Comparison of ENCODE assay signal across 34 cellular contexts in genomic region chr7:106517508-106517907, GRCh38.
DNase-seq lines count a peak whose midpoint lies in the region; ATAC-seq, FAIRE-seq and TF ChIP-seq lines count a peak whose summit lies in the region.
"Had no signal": no experiment of that assay in that cellular context is flagged by ENCODE, and none has a peak within 500 bp of the region (broad histone marks: within the 10 kb centered on the region; RNA-seq: fewer than 3 reads in every experiment).

No MANE protein-coding gene starts in this region.

- H3K4me3 ChIP-seq in K562 (no peak overlapping the region), H1 (ENCODE audit: extremely low read depth in 1 of 4, insufficient read depth in 2 of 4, low read depth in 3 of 4, low read length in 4 of 4) (no peak overlapping the region), endodermal cell (ENCODE audit: low read length) (peak overlapping the region; percentile 30), osteoblast (ENCODE audit: insufficient read depth, low read length) (no peak overlapping the region)
- no peak overlapping the region for H3K4me3 ChIP-seq in CD4-positive, alpha-beta memory T cell (ENCODE audit: low read length in 2 of 2)
- H3K4me3 ChIP-seq: A549; BLaER1; BLaER1 treated with 17β-estradiol and CSF1 and Interleukin-3, amounts not matched to agents 10 nM and 100 nM had no signal

- DNase-seq in K562 (ENCODE audit: extremely low read depth in 1 of 4, low spot score in 3 of 4) (no peak), H1 (ENCODE audit: low read depth in 1 of 2, low spot score in 2 of 2) (no peak), endodermal cell (no peak), osteoblast (ENCODE audit: insufficient read length, low spot score, missing footprints) (no peak), NCI-H82 treated with DMSO at 0.1 percent for 48 hours (lab: John Stamatoyannopoulos, UW; ENCODE audit: unreplicated experiment) (no peak)
- no peak for DNase-seq in CD4-positive, alpha-beta memory T cell
- DNase-seq: 8988T; ACHN; AML-193; BE2C; C1 segment of cervical spinal cord; Caco-2; Calu3; CD4-positive, alpha-beta T cell; CD4-positive, CD25-positive, alpha-beta regulatory T cell; CD8-positive, alpha-beta memory T cell; CD8-positive, alpha-beta T cell; COR-L47; DMS 273 treated with DMSO at 0.1 percent for 48 hours; DMS153; DMS53; DMS79; DMS79 treated with DMSO at 0.1 percent for 48 hours; DND-41; EL had no signal

- H3K27ac ChIP-seq in K562 (ENCODE audit: extremely low read depth, low read depth, low read length) (no peak overlapping the region), H1 (ENCODE audit: low read depth, low read length) (no peak overlapping the region), endodermal cell (ENCODE audit: low read depth, low read length) (no peak overlapping the region), osteoblast (ENCODE audit: low read depth, low read length) (no peak overlapping the region)
- H3K27ac ChIP-seq in CD4-positive, alpha-beta memory T cell (ENCODE audit: low read depth, low read length) = no peak overlapping the region
- H3K27ac ChIP-seq: 22Rv1; A549; BLaER1; BLaER1 treated with 17β-estradiol and CSF1 and Interleukin-3, amounts not matched to agents 10 nM and 100 nM; C4-2B had no signal

- H3K4me1 ChIP-seq in K562 (replicated peaks in 1 of 2; ENCODE audit: control insufficient read depth in 2 of 2, insufficient read depth in 2 of 2, low read length in 2 of 2) (no peaks in the 10 kb centered on the region), H1 (replicated peaks in 1 of 4; ENCODE audit: control insufficient read depth in 3 of 4, insufficient read depth in 4 of 4, low read length in 3 of 4) (peaks cover 0 to 4% (median 0%) of the 10 kb centered on the region in 4 experiments; a peak in 1 of 7 replicates), endodermal cell (ENCODE audit: control insufficient read depth, insufficient read depth, low read length) (no peaks in the 10 kb centered on the region), osteoblast (ENCODE audit: insufficient read depth, low read length) (no peaks in the 10 kb centered on the region)
- no peaks in the 10 kb centered on the region for H3K4me1 ChIP-seq in CD4-positive, alpha-beta memory T cell (ENCODE audit: insufficient read depth, low read length)
- H3K4me1 ChIP-seq: A549, BE2C, BLaER1, Caco-2 had no signal

- no peak overlapping the region for H3K14ac ChIP-seq in H1 (ENCODE audit: insufficient read length)

- no peak overlapping the region for H3K56ac ChIP-seq in H1 (replicated peaks; ENCODE audit: insufficient read length, low read depth, low read length)

- no peaks in the 10 kb centered on the region for H3K36me3 Mint-ChIP-seq in endodermal cell (ENCODE audit: low read depth)
- no peaks in the 10 kb centered on the region for H3K36me3 Mint-ChIP-seq in CD4-positive, alpha-beta memory T cell
- H3K36me3 Mint-ChIP-seq: CD14-positive monocyte; CD4-positive, CD25-positive, alpha-beta regulatory T cell; CD8-positive, alpha-beta memory T cell; CD8-positive, alpha-beta T cell had no signal

- no peak overlapping the region for H3K23ac ChIP-seq in H1 (ENCODE audit: insufficient read length)

- H4K91ac ChIP-seq in H1 (replicated peaks; ENCODE audit: insufficient read length, low read length) = no peak overlapping the region

- no peak overlapping the region for H2BK15ac ChIP-seq in H1 (ENCODE audit: low read length)

- H3K36me3 ChIP-seq in K562 (ENCODE audit: control insufficient read depth, insufficient read depth, low read length) (no peaks in the 10 kb centered on the region), H1 (ENCODE audit: control insufficient read depth in 2 of 4, insufficient read depth in 4 of 4, low read length in 3 of 4) (no peaks in the 10 kb centered on the region), endodermal cell (ENCODE audit: control insufficient read depth, insufficient read depth, low read length) (no peaks in the 10 kb centered on the region), osteoblast (ENCODE audit: insufficient read depth, low read length) (no peaks in the 10 kb centered on the region)
- no peaks in the 10 kb centered on the region for H3K36me3 ChIP-seq in CD4-positive, alpha-beta memory T cell (ENCODE audit: insufficient read depth, low read length)
- H3K36me3 ChIP-seq: BE2C; BLaER1; BLaER1 treated with 17β-estradiol and CSF1 and Interleukin-3, amounts not matched to agents 10 nM and 100 nM had no signal

- FAIRE-seq in K562 (lab: Jason Lieb, UNC) (no peak), H1 (lab: Jason Lieb, UNC) (no peak)
- FAIRE-seq: A204.1, A549, D721Med had no signal

- no peaks in the 10 kb centered on the region for H3K27me3 Mint-ChIP-seq in endodermal cell (ENCODE audit: insufficient read depth)
- H3K27me3 Mint-ChIP-seq in CD4-positive, alpha-beta memory T cell = peaks cover 13 to 14% of the 10 kb centered on the region in 2 donors

- WGBS in K562 (ENCODE audit: insufficient coverage, low coverage, missing lambda C conversion rate) = 5% methylated on average over 4 of the region's 4 CpGs
- 84% methylated on average over 4 of the region's 4 CpGs; no CpG with 5 or more reads in 1 of the 2 experiments for WGBS in H1 (ENCODE audit: extremely low coverage in 1 of 2, insufficient coverage in 1 of 2, insufficient read length in 1 of 2, insufficient replicate concordance in 2 of 2, low coverage in 1 of 2, low lambda C conversion rate in 2 of 2, missing lambda C conversion rate in 1 of 2), 2 experiments
- 90 to 91% methylated on average over 2 to 4 of the region's 4 CpGs for WGBS in endodermal cell (ENCODE audit: insufficient coverage in 1 of 2, insufficient read length in 1 of 2), 2 experiments

- no peaks in the 10 kb centered on the region; the same call in 1 of the 2 replicates for H3K23me2 ChIP-seq in H1 (ENCODE audit: low read depth, low read length)

- H4K8ac ChIP-seq in H1 (ENCODE audit: extremely low read depth, insufficient read depth, low read length) = no peak overlapping the region

- TF ChIP-seq RAD21 in K562 (CRISPR knock-in tag; conservative IDR thresholded peaks at IDR 0.05 in 1 of 2, IDR thresholded peaks at IDR 0.05 in 1 of 2) = no peak
- TF ChIP-seq RAD21 in H1 (IDR thresholded peaks at IDR 0.05 in 1 of 2, conservative IDR thresholded peaks at IDR 0.05 in 1 of 2; ENCODE audit: low read depth in 2 of 2, low read length in 2 of 2) = no peak

- H3K4me2 ChIP-seq in K562 (ENCODE audit: insufficient read depth, low read length) (no peak overlapping the region), H1 (ENCODE audit: insufficient read depth in 1 of 2, low read depth in 2 of 2, low read length in 2 of 2) (no peak overlapping the region), osteoblast (ENCODE audit: insufficient read depth, low read length) (no peak overlapping the region)
- H3K4me2 ChIP-seq: A549; BLaER1; BLaER1 treated with 17β-estradiol and CSF1 and Interleukin-3, amounts not matched to agents 10 nM and 100 nM had no signal

- no peak overlapping the region for H2AK5ac ChIP-seq in H1 (ENCODE audit: low read depth, low read length)

- BruUV-seq in K562 (replicated peaks; lab: Mats Ljungman, UMichigan) = no TSS peak

- no peak overlapping the region for H2BK20ac ChIP-seq in H1 (ENCODE audit: low read length)

- peak overlapping the region; percentile 35; the same call in 1 of the 2 replicates for H2AFZ ChIP-seq in K562 (ENCODE audit: low read depth, low read length)
- 0 out of 2 replicates have a peak overlapping the region, but pooled peaks have one; percentile 42 for H2AFZ ChIP-seq in H1 (ENCODE audit: low read length)
- no peak overlapping the region for H2AFZ ChIP-seq in osteoblast (ENCODE audit: low read length)

- TF ChIP-seq CTCF in K562 (IDR thresholded peaks at IDR 0.05 in 2 of 3, conservative IDR thresholded peaks at IDR 0.05 in 1 of 3; ENCODE audit: insufficient read depth in 2 of 3, low read depth in 1 of 3, low read length in 3 of 3) = no peak
- TF ChIP-seq CTCF in H1 (IDR thresholded peaks at IDR 0.05; ENCODE audit: control extremely low read depth in 1 of 3, insufficient read depth in 1 of 3, low read depth in 1 of 3, low read length in 3 of 3) = no peak
- no peak for TF ChIP-seq CTCF in endodermal cell (conservative IDR thresholded peaks at IDR 0.05)
- no peak for TF ChIP-seq CTCF in osteoblast (IDR thresholded peaks at IDR 0.05; ENCODE audit: extremely low read depth, low read depth, low read length)

- in situ Hi-C loops in K562 (cut with MboI) = no loop called here

- no peak overlapping the region for H3K4me3 Mint-ChIP-seq in endodermal cell
- no peak overlapping the region for H3K4me3 Mint-ChIP-seq in CD4-positive, alpha-beta memory T cell
- H3K4me3 Mint-ChIP-seq: B cell; CD14-positive monocyte; CD4-positive, alpha-beta T cell; CD4-positive, CD25-positive, alpha-beta regulatory T cell; CD8-positive, alpha-beta memory T cell; CD8-positive, alpha-beta T cell had no signal

- TF ChIP-seq EP300 in K562 (IDR thresholded peaks at IDR 0.05; ENCODE audit: low read length) = no peak
- no peak for TF ChIP-seq EP300 in H1 (IDR thresholded peaks at IDR 0.05; ENCODE audit: borderline replicate concordance in 1 of 2, low read depth in 2 of 2, low read length in 2 of 2)

- H4K20me1 ChIP-seq in K562 (replicated peaks; ENCODE audit: control insufficient read depth, insufficient read depth, low read length) (no peaks in the 10 kb centered on the region), H1 (replicated peaks in 1 of 2; ENCODE audit: control insufficient read depth in 1 of 2, insufficient read depth in 2 of 2, low read length in 2 of 2) (no peaks in the 10 kb centered on the region), osteoblast (ENCODE audit: insufficient read depth, low read length) (no peaks in the 10 kb centered on the region)
- H4K20me1 ChIP-seq: BLaER1; BLaER1 treated with 17β-estradiol and CSF1 and Interleukin-3, amounts not matched to agents 10 nM and 100 nM had no signal

- H3K9me3 ChIP-seq in K562 (replicated peaks; ENCODE audit: control insufficient read depth, insufficient read depth, low read depth, low read length) = no peaks in the 10 kb centered on the region; the same call in 1 of the 2 replicates
- H3K9me3 ChIP-seq in H1 (ENCODE audit: insufficient read depth in 2 of 2, low read depth in 1 of 2, low read length in 1 of 2) = no peaks in the 10 kb centered on the region
- H3K9me3 ChIP-seq in endodermal cell (ENCODE audit: control insufficient read depth, low read length) = peaks cover 19% of the 10 kb centered on the region
- no peaks in the 10 kb centered on the region for H3K9me3 ChIP-seq in osteoblast (ENCODE audit: low read depth, low read length)
- H3K9me3 ChIP-seq in CD4-positive, alpha-beta memory T cell (ENCODE audit: control insufficient read depth in 1 of 2, low read length in 2 of 2) = no peaks in the 10 kb centered on the region
- H3K9me3 ChIP-seq: A549, BE2C, BLaER1, Caco-2 had no signal

- TF ChIP-seq POLR2A in K562 (conservative IDR thresholded peaks at IDR 0.05) (no peak), H1 (IDR thresholded peaks at IDR 0.05; ENCODE audit: control extremely low read depth in 1 of 2, low read depth in 2 of 2, low read length in 2 of 2) (no peak)

- no peak overlapping the region for H2BK12ac ChIP-seq in H1 (ENCODE audit: low read depth, low read length)

- H3K4ac ChIP-seq in H1 (replicated peaks; ENCODE audit: insufficient read length, low read depth, low read length) = no peak overlapping the region

- H3K27me3 ChIP-seq in K562 (ENCODE audit: control insufficient read depth in 2 of 2, insufficient read depth in 2 of 2, low read length in 2 of 2) = no peaks in the 10 kb centered on the region; a peak in 1 of 5 replicates
- H3K27me3 ChIP-seq in H1 (replicated peaks in 1 of 4; ENCODE audit: control insufficient read depth in 3 of 4, extremely low read depth in 1 of 4, insufficient read depth in 3 of 4, low read length in 3 of 4) = no peaks in the 10 kb centered on the region; a peak in 1 of 7 replicates
- H3K27me3 ChIP-seq in endodermal cell (ENCODE audit: control insufficient read depth, insufficient read depth, low read length, poor library complexity, severe bottlenecking) = no peaks in the 10 kb centered on the region
- H3K27me3 ChIP-seq in osteoblast (ENCODE audit: insufficient read depth, low read length) = peaks cover 38% of the 10 kb centered on the region
- H3K27me3 ChIP-seq in CD4-positive, alpha-beta memory T cell (ENCODE audit: insufficient read depth, low read length) = no peaks in the 10 kb centered on the region
- H3K27me3 ChIP-seq: BLaER1; BLaER1 treated with 17β-estradiol and CSF1 and Interleukin-3, amounts not matched to agents 10 nM and 100 nM had no signal

- H4K5ac ChIP-seq in H1 (ENCODE audit: insufficient read length, low read depth, low read length) = no peak overlapping the region

- peaks cover 8% of the 10 kb centered on the region for H3K9me3 Mint-ChIP-seq in endodermal cell
- no peaks in the 10 kb centered on the region for H3K9me3 Mint-ChIP-seq in CD4-positive, alpha-beta memory T cell
- H3K9me3 Mint-ChIP-seq: CD4-positive, alpha-beta T cell; CD8-positive, alpha-beta memory T cell; CD8-positive, alpha-beta T cell had no signal

- CTCF ChIA-PET in K562 (lab: Yijun Ruan, JAX; ENCODE audit: low intra/inter-chr PET ratio) = no interaction called here
- CTCF ChIA-PET in H1 (lab: Charles Lee; ENCODE audit: partially characterized antibody) = interaction anchor here (0.8 to 1.2 kb wide), 2 partner anchors 25 to 341 kb away, joined by 3 to 5 read pairs; no protein-coding TSS in a partner anchor
- CTCF ChIA-PET in CD4-positive, alpha-beta memory T cell (lab: Charles Lee; ENCODE audit: partially characterized antibody) = interaction anchor here (0.6 kb wide), 1 partner anchor 11 kb away, joined by 3 read pairs; no protein-coding TSS in a partner anchor

- no peak overlapping the region for H3K18ac ChIP-seq in H1 (ENCODE audit: extremely low read depth, low read length)

- H3K4me1 Mint-ChIP-seq in endodermal cell = peaks cover 10% of the 10 kb centered on the region
- peaks cover 0 to 4% (median 3%) of the 10 kb centered on the region in 4 donors for H3K4me1 Mint-ChIP-seq in CD4-positive, alpha-beta memory T cell
- H3K4me1 Mint-ChIP-seq: B cell; CD8-positive, alpha-beta memory T cell had no signal

- H3K27ac Mint-ChIP-seq in endodermal cell = no peak overlapping the region
- H3K27ac Mint-ChIP-seq in CD4-positive, alpha-beta memory T cell = no peak overlapping the region
- H3K27ac Mint-ChIP-seq: B cell; CD4-positive, alpha-beta T cell; CD4-positive, CD25-positive, alpha-beta regulatory T cell; CD8-positive, alpha-beta T cell had no signal

- no peak for ATAC-seq in K562
- ATAC-seq: A549; CD8-positive, alpha-beta T cell had no signal

- no peak overlapping the region for H2BK120ac ChIP-seq in H1 (replicated peaks; ENCODE audit: low read depth, low read length)

- H2BK5ac ChIP-seq in H1 (ENCODE audit: low read depth, low read length) = no peak overlapping the region

- intact Hi-C loops in K562 (cut with micrococcal nuclease) = no loop called here
- intact Hi-C loops in CD4-positive, alpha-beta memory T cell (cut with micrococcal nuclease) = no loop called here

- POLR2A ChIA-PET in K562 (lab: Yijun Ruan, JAX) (interaction anchor here (0.6 to 1.5 kb wide), 6 partner anchors 12 to 144 kb away, joined by 3 to 6 read pairs (median 4); no protein-coding TSS in a partner anchor), H1 (lab: Charles Lee; ENCODE audit: partially characterized antibody) (no interaction called here)
- POLR2A ChIA-PET in CD4-positive, alpha-beta memory T cell (lab: Charles Lee; ENCODE audit: partially characterized antibody) = no interaction called here

- no peak overlapping the region for H3K9ac ChIP-seq in K562 (ENCODE audit: insufficient read depth in 1 of 2, low read depth in 2 of 2, low read length in 2 of 2)
- no peak overlapping the region for H3K9ac ChIP-seq in H1 (replicated peaks in 1 of 4; ENCODE audit: extremely low read depth in 1 of 4, low read depth in 3 of 4, low read length in 3 of 4)
- H3K9ac ChIP-seq in endodermal cell (ENCODE audit: extremely low read depth, low read length, poor library complexity, severe bottlenecking) = no peak overlapping the region
- H3K9ac ChIP-seq: BLaER1; BLaER1 treated with 17β-estradiol and CSF1 and Interleukin-3, amounts not matched to agents 10 nM and 100 nM had no signal

- no peaks in the 10 kb centered on the region for H3K79me1 ChIP-seq in H1 (ENCODE audit: low read depth, low read length)

- H3K9me1 ChIP-seq in K562 (ENCODE audit: control insufficient read depth, insufficient read depth, low read length) = no peaks in the 10 kb centered on the region

- H3K79me2 ChIP-seq in K562 (ENCODE audit: control insufficient read depth, insufficient read depth, low read length) (no peaks in the 10 kb centered on the region), H1 (ENCODE audit: control insufficient read depth in 1 of 2, insufficient read depth in 2 of 2, low read length in 2 of 2) (no peaks in the 10 kb centered on the region), osteoblast (ENCODE audit: insufficient read depth, low read length) (no peaks in the 10 kb centered on the region)
